In genomic region chr22:31899661-31900060, GRCh38 we compare ENCODE assay signal across 21 cellular contexts.
"Had no signal": no experiment of that assay in that cellular context is flagged by ENCODE, and none has a peak within 500 bp of the region (broad histone marks: within the 10 kb centered on the region; RNA-seq: fewer than 3 reads in every experiment).

No MANE protein-coding gene starts in this region.

- H3K4me3 Mint-ChIP-seq: dendritic cell treated with granulocyte-macrophage colony-stimulating factor and Interleukin-4, amounts not matched to agents 40 ng/mL and 50 ng/mL, for 4 days; memory B cell; mesothelial cell of epicardium; natural killer cell treated with Interleukin-12 subunit alpha and Interleukin-12 subunit beta and Interleukin-15 and Interleukin-18, amount 100 ng/mL, for 72 hours; type B pancreatic cell had no signal

- H3K4me1 ChIP-seq: left ventricle myocardium inferior, lower lobe of right lung, parathyroid adenoma, psoas muscle, sigmoid colon, thyroid gland had no signal

- H3K4me1 Mint-ChIP-seq: memory B cell had no signal

- H3K9ac ChIP-seq: parathyroid adenoma had no signal

- H3K27ac ChIP-seq: left ventricle myocardium inferior, lower lobe of right lung, parathyroid adenoma, psoas muscle, sigmoid colon, skin epidermis, stomach, thyroid gland had no signal

- H3K27ac Mint-ChIP-seq: dendritic cell treated with granulocyte-macrophage colony-stimulating factor and Interleukin-4, amounts not matched to agents 40 ng/mL and 50 ng/mL, for 4 days; memory B cell; mesothelial cell of epicardium; natural killer cell treated with Interleukin-12 subunit alpha and Interleukin-12 subunit beta and Interleukin-15 and Interleukin-18, amount 100 ng/mL, for 72 hours; type B pancreatic cell had no signal

- H3K27me3 ChIP-seq: sigmoid colon, stomach, thyroid gland had no signal

- ATAC-seq: lower lobe of right lung; natural killer cell treated with Interleukin-12 subunit alpha and Interleukin-12 subunit beta and Interleukin-15 and Interleukin-18, amount 100 ng/mL, for 72 hours; psoas muscle had no signal

- H3K36me3 Mint-ChIP-seq: natural killer cell treated with Interleukin-12 subunit alpha and Interleukin-12 subunit beta and Interleukin-15 and Interleukin-18, amount 100 ng/mL, for 72 hours had no signal

- H3K4me3 ChIP-seq: left ventricle myocardium inferior, lower lobe of right lung, psoas muscle, sigmoid colon, skin epidermis, stomach, thyroid gland had no signal

- H3K9me3 Mint-ChIP-seq: dendritic cell treated with granulocyte-macrophage colony-stimulating factor and Interleukin-4, amounts not matched to agents 40 ng/mL and 50 ng/mL, for 4 days; memory B cell; mesothelial cell of epicardium; natural killer cell treated with Interleukin-12 subunit alpha and Interleukin-12 subunit beta and Interleukin-15 and Interleukin-18, amount 100 ng/mL, for 72 hours; type B pancreatic cell had no signal

- H3K9me3 ChIP-seq: left ventricle myocardium inferior, lower lobe of right lung, psoas muscle, sigmoid colon, stomach, thyroid gland had no signal

- FAIRE-seq: colon, endothelial cell of umbilical vein, islet of Langerhans, urothelium cell line had no signal

- DNase-seq: erythroblast; foreskin melanocyte; left ventricle myocardium inferior; lower lobe of right lung; psoas muscle; sigmoid colon; stimulated activated CD4-positive, alpha-beta T cell treated with anti-CD3 and anti-CD28 coated beads, Interleukin-12 subunit alpha, Interleukin-12 subunit beta, amount 100 ng/mL, for 4 hours; stimulated activated naive CD4-positive, alpha-beta T cell; stomach; thyroid gland had no signal

- H3K27me3 Mint-ChIP-seq: dendritic cell treated with granulocyte-macrophage colony-stimulating factor and Interleukin-4, amounts not matched to agents 40 ng/mL and 50 ng/mL, for 4 days; memory B cell; natural killer cell treated with Interleukin-12 subunit alpha and Interleukin-12 subunit beta and Interleukin-15 and Interleukin-18, amount 100 ng/mL, for 72 hours; type B pancreatic cell had no signal
